ENCODE assay signal across 1 cellular context in the genomic region with DNA sequence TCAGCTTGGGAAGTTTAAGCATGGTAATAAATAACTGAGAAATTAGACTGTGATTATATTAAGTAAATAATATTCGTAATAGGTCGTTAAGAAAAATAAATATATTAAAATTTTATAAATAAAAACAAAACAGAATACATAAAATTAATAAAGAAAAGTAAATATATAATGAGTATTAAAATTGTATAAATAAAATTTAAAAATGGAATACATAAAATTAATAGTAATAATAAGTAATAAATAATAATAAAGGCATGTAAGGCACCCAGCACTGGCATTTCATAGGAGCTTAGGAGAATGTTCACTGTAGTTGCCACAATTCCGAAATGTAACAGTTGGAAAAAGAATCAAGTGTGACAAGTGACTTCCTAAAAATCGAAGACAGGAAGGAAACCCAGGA.
TF ChIP-seq lines count a peak whose summit lies in the region.

No MANE protein-coding gene starts in this region.

TF ChIP-seq in HepG2, 621 proteins besides CTCF, POLR2A, EP300 and RAD21:
- TF ChIP-seq RBM22 (optimal IDR thresholded peaks at IDR 0.05; ENCODE audit: low read length) (peak; percentile 16), E2F1 (CRISPR knock-in tag; IDR thresholded peaks at IDR 0.05) (no peak)
TF ChIP-seq in HepG2: peak in this region for 1.
